Comparison of ENCODE assay signal across 1 cellular context in genomic region chr1:112322018-112322417, GRCh38.
TF ChIP-seq lines count a peak whose summit lies in the region.

No MANE protein-coding gene starts in this region.

TF ChIP-seq in K562, 482 proteins besides CTCF, POLR2A, EP300 and RAD21 (continued from another document):
- TF ChIP-seq ZKSCAN3 (CRISPR knock-in tag; IDR thresholded peaks at IDR 0.05) (no peak), ZNF316 (IDR thresholded peaks at IDR 0.05) (no peak), RBM39 (optimal IDR thresholded peaks at IDR 0.05; ENCODE audit: low read depth, low read length) (no peak), MAX (CRISPR knock-in tag; IDR thresholded peaks at IDR 0.05) (no peak), ZBTB26 (CRISPR knock-in tag; IDR thresholded peaks at IDR 0.05) (peak; percentile 95), ZNF444 (CRISPR knock-in tag; IDR thresholded peaks at IDR 0.05) (no peak), ZEB2 (IDR thresholded peaks at IDR 0.05) (peak; percentile 84), NBN (IDR thresholded peaks at IDR 0.05; ENCODE audit: low read depth) (peak; percentile 64; the same call in 1 of the 2 replicates), PTTG1 (tag; IDR thresholded peaks at IDR 0.05; ENCODE audit: low read depth) (peak; percentile 28; the same call in 1 of the 2 replicates), ATF1 (CRISPR knock-in tag; IDR thresholded peaks at IDR 0.05) (no peak), ATF1 (tag; IDR thresholded peaks at IDR 0.05) (peak; percentile 72), ZNF445 (CRISPR knock-in tag; IDR thresholded peaks at IDR 0.05; ENCODE audit: low read depth) (no peak), ARHGAP35 (IDR thresholded peaks at IDR 0.05; ENCODE audit: partially characterized antibody) (no peak), TSC22D4 (tag; IDR thresholded peaks at IDR 0.05) (no peak), KAT8 (IDR thresholded peaks at IDR 0.05; ENCODE audit: low read depth) (no peak), ZNF277 (CRISPR knock-in tag; IDR thresholded peaks at IDR 0.05; ENCODE audit: borderline replicate concordance) (no peak), ZNF551 (CRISPR knock-in tag; IDR thresholded peaks at IDR 0.05) (no peak), DMBX1 (CRISPR knock-in tag; IDR thresholded peaks at IDR 0.05; ENCODE audit: borderline replicate concordance) (peak; percentile 76; the same call in 1 of the 2 replicates), U2AF2 (optimal IDR thresholded peaks at IDR 0.05; ENCODE audit: low read depth, low read length) (no peak), PRMT5 (CRISPR knock-in tag; IDR thresholded peaks at IDR 0.05) (no peak), GTF2E2 (tag; IDR thresholded peaks at IDR 0.05) (no peak; the same call in 1 of the 2 replicates), ZNF431 (CRISPR knock-in tag; IDR thresholded peaks at IDR 0.05) (no peak), HIVEP1 (CRISPR knock-in tag; IDR thresholded peaks at IDR 0.05) (peak; percentile 83; the same call in 1 of the 2 replicates), ELF4 (CRISPR knock-in tag; IDR thresholded peaks at IDR 0.05) (peak; percentile 96), SRSF7 (optimal IDR thresholded peaks at IDR 0.05; ENCODE audit: low read depth, low read length) (no peak), ZNF507 (tag; conservative IDR thresholded peaks at IDR 0.05) (no peak), ZNF785 (CRISPR knock-in tag; IDR thresholded peaks at IDR 0.05) (no peak), PHB (CRISPR knock-in tag; IDR thresholded peaks at IDR 0.05) (no peak), ZNF57 (CRISPR knock-in tag; IDR thresholded peaks at IDR 0.05) (no peak), ZNF79 (CRISPR knock-in tag; IDR thresholded peaks at IDR 0.05; ENCODE audit: low read depth) (no peak), TGIF2 (CRISPR knock-in tag; IDR thresholded peaks at IDR 0.05) (no peak), ZNF77 (CRISPR knock-in tag; IDR thresholded peaks at IDR 0.05) (no peak), ZFP36 (IDR thresholded peaks at IDR 0.05; ENCODE audit: low read depth, low read length, partially characterized antibody) (no peak), USF1 (CRISPR knock-in tag; IDR thresholded peaks at IDR 0.05) (no peak), ZBTB7A (IDR thresholded peaks at IDR 0.05; ENCODE audit: borderline replicate concordance, control insufficient read depth, low read depth, low read length) (no peak), CCAR2 (IDR thresholded peaks at IDR 0.05; ENCODE audit: low read depth, low read length) (no peak), CHCHD3 (CRISPR knock-in tag; IDR thresholded peaks at IDR 0.05) (no peak), IFI16 (CRISPR knock-in tag; IDR thresholded peaks at IDR 0.05) (no peak), ZNF280A (IDR thresholded peaks at IDR 0.05; ENCODE audit: low read depth, partially characterized antibody) (no peak), ZNF263 (CRISPR knock-in tag; IDR thresholded peaks at IDR 0.05; ENCODE audit: borderline replicate concordance) (no peak), ZBTB33 (CRISPR knock-in tag; IDR thresholded peaks at IDR 0.05) (no peak), CEBPB (tag; IDR thresholded peaks at IDR 0.05) (peak; percentile 74), GTF2A2 (tag; IDR thresholded peaks at IDR 0.05) (no peak), ZBTB9 (CRISPR knock-in tag; IDR thresholded peaks at IDR 0.05) (0 out of 2 replicates have a peak, but pooled peaks have one; percentile 47), HNRNPLL (IDR thresholded peaks at IDR 0.05; ENCODE audit: low read depth, low read length, poor library complexity, severe bottlenecking) (no peak), ARID1B (IDR thresholded peaks at IDR 0.05) (peak; percentile 74; the same call in 1 of the 2 replicates), PBX2 (CRISPR knock-in tag; IDR thresholded peaks at IDR 0.05; ENCODE audit: low read depth) (no peak), PBX2 (tag; conservative IDR thresholded peaks at IDR 0.05; ENCODE audit: low read depth) (no peak), ZBTB2 (IDR thresholded peaks at IDR 0.05) (no peak), GABPA (tag; conservative IDR thresholded peaks at IDR 0.05; ENCODE audit: low read depth) (peak; percentile 81), HMG20A (CRISPR knock-in tag; conservative IDR thresholded peaks at IDR 0.05) (no peak), XRCC3 (IDR thresholded peaks at IDR 0.05) (no peak)
TF ChIP-seq in K562: peak in this region for 88.
